Comparison of ENCODE assay signal across 23 cellular contexts in the genomic region with DNA sequence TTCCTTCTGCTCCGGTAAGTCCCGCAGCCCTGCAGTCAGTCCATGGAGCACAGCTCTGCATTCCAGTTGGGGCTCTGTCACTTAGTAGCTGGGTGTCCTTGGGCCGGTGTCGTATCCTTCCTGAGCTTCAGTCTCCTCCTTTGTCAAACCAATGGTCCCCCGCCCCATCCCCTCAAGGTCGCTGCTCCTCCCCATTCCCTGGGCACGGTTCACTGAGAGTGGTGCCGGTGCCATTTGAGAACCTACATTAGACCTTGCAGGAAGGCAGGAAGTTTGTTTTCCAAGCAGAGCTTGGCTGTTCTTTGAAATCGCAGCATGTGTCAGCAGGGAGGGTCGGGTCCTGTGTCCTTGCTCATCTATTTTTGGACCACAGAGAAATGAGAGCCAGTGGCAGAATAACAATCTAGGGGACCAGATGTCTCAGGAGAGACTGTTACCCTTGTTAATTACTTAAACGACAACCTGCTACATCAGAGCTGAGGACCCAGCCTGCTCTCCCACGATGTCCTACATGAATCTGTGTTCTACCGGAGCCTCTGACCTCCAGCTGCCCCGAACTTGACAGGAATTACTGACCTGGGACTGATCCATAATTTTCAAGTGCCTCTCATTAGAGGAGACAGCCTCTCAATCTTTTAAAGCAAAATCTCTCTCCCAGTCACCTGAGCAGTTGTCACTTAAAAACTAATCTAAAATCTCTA. TPM values are rescaled to one million over a fixed set of nuclear protein-coding genes. Genes with fewer than 3 reads are reported as not detected.
A peak's percentile ranks its signal among the peaks of the same experiment; 100 is the strongest.
DNase-seq lines count a peak whose midpoint lies in the region; ATAC-seq lines count a peak whose summit lies in the region.
"Had no signal": no experiment of that assay in that cellular context is flagged by ENCODE, and none has a peak within 500 bp of the region (broad histone marks: within the 10 kb centered on the region; RNA-seq: fewer than 3 reads in every experiment).

No MANE protein-coding gene starts in this region.

- no peak overlapping the region for H2BK120ac ChIP-seq in neuronal stem cell (ENCODE audit: low read depth, low read length)

- H4K8ac ChIP-seq in neuronal stem cell (ENCODE audit: low read depth, low read length), result no peak overlapping the region

- H3K27ac ChIP-seq in neuronal stem cell (replicated peaks; ENCODE audit: low read length), result no peak overlapping the region
- H3K27ac ChIP-seq: brain microvascular endothelial cell, Peyer's patch had no signal

- H3K4ac ChIP-seq in neuronal stem cell (ENCODE audit: low read length), result no peak overlapping the region

- H3K4me3 ChIP-seq in neuronal stem cell (ENCODE audit: low read length in 2 of 2), result no peak overlapping the region
- H3K4me3 ChIP-seq: Peyer's patch had no signal

- peak overlapping the region; percentile 24 for H2BK15ac ChIP-seq in neuronal stem cell (ENCODE audit: low read length)

- no peak overlapping the region for H3K4me2 ChIP-seq in neuronal stem cell (ENCODE audit: insufficient read depth, low read length, poor library complexity, severe bottlenecking)

- no peak overlapping the region for H3K18ac ChIP-seq in neuronal stem cell (ENCODE audit: low read length)

- H4K91ac ChIP-seq in neuronal stem cell (ENCODE audit: low read depth, low read length, poor library complexity), result no peak overlapping the region

- no peak overlapping the region for H2AK5ac ChIP-seq in neuronal stem cell (ENCODE audit: low read depth, low read length)

- H2BK12ac ChIP-seq in neuronal stem cell (ENCODE audit: low read length), result peak overlapping the region; percentile 36

- no peak overlapping the region for H3K14ac ChIP-seq in neuronal stem cell (ENCODE audit: low read length)

- H3K23ac ChIP-seq in neuronal stem cell (ENCODE audit: low read depth, low read length, poor library complexity), result no peak overlapping the region

- no CpG with 5 or more reads among the region's 14 CpGs for WGBS in neuronal stem cell (ENCODE audit: extremely low coverage in 2 of 2, insufficient read length in 2 of 2, insufficient replicate concordance in 1 of 2), 2 donors

- DNase-seq in NCI-H1694 (lab: John Stamatoyannopoulos, UW) (peak; percentile 24), NCI-H2171 treated with DMSO at 0.1 percent for 48 hours (lab: John Stamatoyannopoulos, UW) (peak; percentile 86), cerebellum (ENCODE audit: low spot score) (peak; percentile 40), neuronal stem cell (ENCODE audit: low spot score) (no peak), NCI-H2107 (lab: John Stamatoyannopoulos, UW) (no peak), NCI-H2196 (lab: John Stamatoyannopoulos, UW; ENCODE audit: unreplicated experiment) (no peak)
- DNase-seq: activated CD4-positive, alpha-beta T cell treated with anti-CD3 and anti-CD28 coated beads, Interleukin-2, amount 50 U/mL, for 4 hours; activated CD8-positive, alpha-beta memory T cell treated with anti-CD3 and anti-CD28 coated beads, Interleukin-2, amount 50 U/mL, for 48 hours; activated naive CD8-positive, alpha-beta T cell treated with anti-CD3 and anti-CD28 coated beads, Interleukin-2, amount 50 U/mL, for 24 hours; brain microvascular endothelial cell; CD4-positive, CD25-positive, alpha-beta regulatory T cell; H9; NCI-H1048; Peyer's patch; small intestine; stimulated activated CD4-positive, alpha-beta T cell treated with anti-CD3 and anti-CD28 coated beads, Interleukin-2, amount 100 ng/mL, for 48 hours; stimulated activated naive CD8-positive, alpha-beta T cell treated with anti-CD3 and anti-CD28 coated beads, Interleukin-15, Interleukin-2, amounts not matched to agents 100 U/mL and 50 U/mL, for 24 hours had no signal

- peaks cover 0 to 65% (median 0%) of the 10 kb centered on the region in 3 experiments for H3K27me3 ChIP-seq in neuronal stem cell (ENCODE audit: control insufficient read depth in 3 of 3, insufficient read depth in 3 of 3, low read depth in 1 of 3, low read length in 3 of 3)
- H3K27me3 ChIP-seq: Peyer's patch had no signal

- no peak overlapping the region for H3K9ac ChIP-seq in neuronal stem cell (ENCODE audit: low read depth, low read length, poor library complexity)

- peaks cover 24 to 26% of the 10 kb centered on the region in 2 donors for H3K4me1 ChIP-seq in neuronal stem cell (ENCODE audit: control insufficient read depth in 2 of 2, insufficient read depth in 1 of 2, low read depth in 1 of 2, low read length in 2 of 2)
- H3K4me1 ChIP-seq: Peyer's patch had no signal

- ATAC-seq in GM18520 (IDR thresholded peaks at IDR 0.05; ENCODE audit: unreplicated experiment), result no peak
- ATAC-seq: activated naive CD8-positive, alpha-beta T cell treated with anti-CD3 and anti-CD28 coated beads, Interleukin-2, amount 50 U/mL, for 24 hours; natural killer cell treated with Interleukin-12 subunit alpha and Interleukin-12 subunit beta and Interleukin-15 and Interleukin-18, amount 100 ng/mL, for 72 hours; stimulated activated naive CD8-positive, alpha-beta T cell treated with anti-CD3 and anti-CD28 coated beads, Interleukin-15, Interleukin-2, amounts not matched to agents 100 U/mL and 50 U/mL, for 24 hours had no signal

- H3K36me3 ChIP-seq in neuronal stem cell (replicated peaks in 1 of 2; ENCODE audit: control insufficient read depth in 2 of 2, insufficient read depth in 2 of 2, low read length in 2 of 2), result no peaks in the 10 kb centered on the region
- H3K36me3 ChIP-seq: brain microvascular endothelial cell, Peyer's patch had no signal

- peak overlapping the region; percentile 53 for H2AFZ ChIP-seq in neuronal stem cell (ENCODE audit: low read length)

- H3K79me1 ChIP-seq in neuronal stem cell (ENCODE audit: low read depth, low read length), result no peaks in the 10 kb centered on the region

- H2BK5ac ChIP-seq in neuronal stem cell (ENCODE audit: low read length), result no peak overlapping the region

- peaks cover 2 to 4% of the 10 kb centered on the region in 2 donors for H3K9me3 ChIP-seq in neuronal stem cell (replicated peaks in 1 of 2; ENCODE audit: control insufficient read depth in 2 of 2, insufficient read depth in 1 of 2, low read depth in 1 of 2, low read length in 2 of 2)
- H3K9me3 ChIP-seq: Peyer's patch had no signal

RNA-seq across cellular contexts. Expression of a gene that starts 21.7 kb away (rescaled TPM):
- total RNA-seq in cerebellum, result 19.3 TPM
- 0.08 TPM for polyA plus RNA-seq in neuronal stem cell (2013, experiment 1 of 2)
- 0.10 TPM for polyA plus RNA-seq in neuronal stem cell (2013, experiment 2 of 2)
- total RNA-seq: CD4-positive, CD25-positive, alpha-beta regulatory T cell; H9; LHCN-M2; natural killer cell treated with Interleukin-12 subunit alpha and Interleukin-12 subunit beta and Interleukin-15 and Interleukin-18, amount 100 ng/mL, for 72 hours; Peyer's patch; progenitor cell of endocrine pancreas; SK-MEL-5; T-helper 2 cell treated with Interferon-gamma antibody and Interleukin-4, amounts not matched to agents 100 ng/mL and 5 ng/mL, for 36 hours had no signal
- polyA plus RNA-seq: CD4-positive, CD25-positive, alpha-beta regulatory T cell; small intestine had no signal

Comparison
In these comparisons a context has a peak if more than half of its experiments do, and no peak if none do; other contexts are left out.
1. DNase-seq: peak in NCI-H1694 (single experiment), NCI-H2171 treated with DMSO at 0.1 percent for 48 hours (single experiment) and cerebellum (single experiment); none in neuronal stem cell (single experiment), NCI-H2107 (single experiment) and NCI-H2196 (single experiment).